Comparison of ENCODE assay signal across 14 cellular contexts in genomic region chr10:131231965-131232541, GRCh38.
DNase-seq lines count a peak whose midpoint lies in the region; ATAC-seq lines count a peak whose summit lies in the region.
"Had no signal": no experiment of that assay in that cellular context is flagged by ENCODE, and none has a peak within 500 bp of the region (broad histone marks: within the 10 kb centered on the region; RNA-seq: fewer than 3 reads in every experiment).

No MANE protein-coding gene starts in this region.

- H3K4me2 ChIP-seq in neuronal stem cell (ENCODE audit: insufficient read depth, low read length, poor library complexity, severe bottlenecking) = no peak overlapping the region

- H3K9ac ChIP-seq in neuronal stem cell (ENCODE audit: low read depth, low read length, poor library complexity) = peak overlapping the region; percentile 18

- WGBS in neuronal stem cell (ENCODE audit: extremely low coverage in 2 of 2, insufficient read length in 2 of 2, insufficient replicate concordance in 1 of 2), 2 donors = no CpG with 5 or more reads among the region's 15 CpGs

- no peaks in the 10 kb centered on the region for H3K36me3 ChIP-seq in neuronal stem cell (replicated peaks in 1 of 2; ENCODE audit: control insufficient read depth in 2 of 2, insufficient read depth in 2 of 2, low read length in 2 of 2)

- H2BK120ac ChIP-seq in neuronal stem cell (ENCODE audit: low read depth, low read length) = no peak overlapping the region

- H3K79me1 ChIP-seq in neuronal stem cell (ENCODE audit: low read depth, low read length) = no peaks in the 10 kb centered on the region

- H3K9me3 ChIP-seq in neuronal stem cell (replicated peaks in 1 of 2; ENCODE audit: control insufficient read depth in 2 of 2, insufficient read depth in 1 of 2, low read depth in 1 of 2, low read length in 2 of 2) = peaks cover 0 to 6% of the 10 kb centered on the region in 2 donors

- DNase-seq in NCI-H1694 (lab: John Stamatoyannopoulos, UW) (peak; percentile 15), NCI-H1694 treated with DMSO at 0.1 percent for 48 hours (lab: John Stamatoyannopoulos, UW) (no peak), NCI-H1436 (lab: John Stamatoyannopoulos, UW) (peak; percentile 64), NCI-H748 (lab: John Stamatoyannopoulos, UW; ENCODE audit: unreplicated experiment) (peak; percentile 81), neuronal stem cell (ENCODE audit: low spot score) (no peak)
- DNase-seq: DND-41, GF-D8, NCI-H524 treated with DMSO at 0.1 percent for 48 hours, PC-3, T-cell had no signal

- H3K4ac ChIP-seq in neuronal stem cell (ENCODE audit: low read length) = no peak overlapping the region

- H2BK5ac ChIP-seq in neuronal stem cell (ENCODE audit: low read length) = no peak overlapping the region

- no peak overlapping the region for H2AFZ ChIP-seq in neuronal stem cell (ENCODE audit: low read length)

- no peak overlapping the region for H3K23ac ChIP-seq in neuronal stem cell (ENCODE audit: low read depth, low read length, poor library complexity)

- H3K4me1 ChIP-seq in neuronal stem cell (ENCODE audit: control insufficient read depth in 2 of 2, insufficient read depth in 1 of 2, low read depth in 1 of 2, low read length in 2 of 2) = peaks cover 0 to 4% of the 10 kb centered on the region in 2 donors

- H3K14ac ChIP-seq in neuronal stem cell (ENCODE audit: low read length) = peak overlapping the region; percentile 57

- H2BK15ac ChIP-seq in neuronal stem cell (ENCODE audit: low read length) = no peak overlapping the region

- ATAC-seq in GM19324 (IDR thresholded peaks at IDR 0.05; ENCODE audit: low FRiP score, unreplicated experiment) (no peak), GM21723 (IDR thresholded peaks at IDR 0.05; ENCODE audit: unreplicated experiment) (no peak), HG03280 (IDR thresholded peaks at IDR 0.05; ENCODE audit: unreplicated experiment) (no peak)
- ATAC-seq: PC-3, T-cell had no signal

- no peak overlapping the region for H4K91ac ChIP-seq in neuronal stem cell (ENCODE audit: low read depth, low read length, poor library complexity)

- no peak overlapping the region for H3K18ac ChIP-seq in neuronal stem cell (ENCODE audit: low read length)

- no peak overlapping the region for H3K4me3 ChIP-seq in neuronal stem cell (ENCODE audit: low read length in 2 of 2)
- H3K4me3 ChIP-seq: SK-N-MC had no signal

- H3K27me3 ChIP-seq in neuronal stem cell (ENCODE audit: control insufficient read depth in 3 of 3, insufficient read depth in 3 of 3, low read depth in 1 of 3, low read length in 3 of 3) = no peaks in the 10 kb centered on the region

- no peak overlapping the region for H3K27ac ChIP-seq in neuronal stem cell (replicated peaks; ENCODE audit: low read length)
- H3K27ac ChIP-seq: SK-N-MC had no signal

- H2BK12ac ChIP-seq in neuronal stem cell (ENCODE audit: low read length) = no peak overlapping the region

- H2AK5ac ChIP-seq in neuronal stem cell (ENCODE audit: low read depth, low read length) = no peak overlapping the region

- H4K8ac ChIP-seq in neuronal stem cell (ENCODE audit: low read depth, low read length) = no peak overlapping the region

Comparison
In these comparisons a context has a peak if more than half of its experiments do, and no peak if none do; other contexts are left out.
1. DNase-seq: peak in NCI-H1694 (single experiment), NCI-H1436 (single experiment) and NCI-H748 (single experiment); none in NCI-H1694 treated with DMSO at 0.1 percent for 48 hours (single experiment) and neuronal stem cell (single experiment).